In genomic region chr1:45205910-45206721, GRCh38 we compare ENCODE assay signal across 8 cellular contexts. TPM values are rescaled to one million over a fixed set of nuclear protein-coding genes. Genes with fewer than 3 reads are reported as not detected.
A peak's percentile ranks its signal among the peaks of the same experiment; 100 is the strongest.
DNase-seq lines count a peak whose midpoint lies in the region; ATAC-seq lines count a peak whose summit lies in the region.

Gene ZSWIM5, minus strand, starts transcription at chr1:45206605. Its CDS starts 255 bp downstream, at chr1:45206350.

- peak; percentile 77 for DNase-seq in GM03348 (ENCODE audit: low spot score)
- peak; percentile 55 for DNase-seq in NCI-H2196 treated with DMSO at 0.1 percent for 48 hours (lab: John Stamatoyannopoulos, UW; ENCODE audit: unreplicated experiment)
- peak; percentile 9 to 49 for DNase-seq in activated CD8-positive, alpha-beta memory T cell treated with anti-CD3 and anti-CD28 coated beads for 1 hour (ENCODE audit: extremely low read depth in 1 of 2, low read depth in 1 of 2)
- DNase-seq in effector CD4-positive, alpha-beta T cell, result peak; percentile 42
- DNase-seq in lung microvascular endothelial cell (ENCODE audit: low read depth in 2 of 2), result peak; percentile 66 to 88
- peak; percentile 31 to 64 (median 38) for DNase-seq in stimulated activated CD4-positive, alpha-beta T cell treated with anti-CD3 and anti-CD28 coated beads, TNF-alpha, amount 100 ng/mL, for 24 hours (ENCODE audit: low read depth in 3 of 3)

- peak; percentile 67 for ATAC-seq in HG02588 (IDR thresholded peaks at IDR 0.05; ENCODE audit: unreplicated experiment)
- ATAC-seq in HG03196 (IDR thresholded peaks at IDR 0.05; ENCODE audit: unreplicated experiment), result no peak

RNA-seq across cellular contexts. Expression of gene ZSWIM5, which starts in this region (rescaled TPM):
- total RNA-seq in lung microvascular endothelial cell, result 4.8 and 10.1 TPM in 2 replicates
